ENCODE assay signal across 9 cellular contexts in genomic region chr1:3651011-3651938, GRCh38. TPM values are rescaled to one million over a fixed set of nuclear protein-coding genes. Genes with fewer than 3 reads are reported as not detected.
A peak's percentile ranks its signal among the peaks of the same experiment; 100 is the strongest.
DNase-seq lines count a peak whose midpoint lies in the region; ATAC-seq, FAIRE-seq and TF ChIP-seq lines count a peak whose summit lies in the region.
"Had no signal": no experiment of that assay in that cellular context is flagged by ENCODE, and none has a peak within 500 bp of the region (broad histone marks: within the 10 kb centered on the region; RNA-seq: fewer than 3 reads in every experiment).

No MANE protein-coding gene starts in this region.

- H3K36me3 Mint-ChIP-seq in endodermal cell (ENCODE audit: low read depth), result peaks cover 8% of the 10 kb centered on the region
- H3K36me3 Mint-ChIP-seq in progenitor cell of endocrine pancreas (ENCODE audit: insufficient read depth), result peaks cover 3% of the 10 kb centered on the region

- BruUV-seq in Panc1 (replicated peaks; lab: Mats Ljungman, UMichigan), result no TSS peak

- in situ Hi-C loops in G401 (cut with HindIII; ENCODE audit: low sequenced_read_pairs), result no loop called here
- in situ Hi-C loops in Panc1 (cut with HindIII; ENCODE audit: low pct_unique_long_range_greater_than_20kb, low sequenced_read_pairs), result no loop called here

- no peaks in the 10 kb centered on the region for H3K27me3 ChIP-seq in Panc1 (ENCODE audit: control insufficient read depth, insufficient read depth, low read length)
- peaks cover 63% of the 10 kb centered on the region for H3K27me3 ChIP-seq in endodermal cell (ENCODE audit: control insufficient read depth, insufficient read depth, low read length, poor library complexity, severe bottlenecking)

- H3K4me1 Mint-ChIP-seq in endodermal cell (peaks cover 8% of the 10 kb centered on the region), progenitor cell of endocrine pancreas (ENCODE audit: low read depth) (peaks cover 7% of the 10 kb centered on the region)

- H3K9ac ChIP-seq in endodermal cell (ENCODE audit: extremely low read depth, low read length, poor library complexity, severe bottlenecking), result no peak overlapping the region

- TF ChIP-seq CTCF in Panc1 (IDR thresholded peaks at IDR 0.05) (no peak), endodermal cell (conservative IDR thresholded peaks at IDR 0.05) (no peak), progenitor cell of endocrine pancreas (IDR thresholded peaks at IDR 0.05; ENCODE audit: unreplicated experiment) (no peak), RWPE1 (conservative IDR thresholded peaks at IDR 0.05; ENCODE audit: low read depth) (no peak)

- H3K4me1 ChIP-seq in Panc1 (ENCODE audit: control insufficient read depth, insufficient read depth, low read length) (peaks cover 11% of the 10 kb centered on the region), endodermal cell (ENCODE audit: control insufficient read depth, insufficient read depth, low read length) (peaks cover 2% of the 10 kb centered on the region)

- H3K27ac ChIP-seq in Panc1 (ENCODE audit: low read length) (no peak overlapping the region), endodermal cell (ENCODE audit: low read depth, low read length) (no peak overlapping the region), RWPE1 (no peak overlapping the region)

- CTCF ChIA-PET in Panc1 (lab: Charles Lee) (no interaction called here), RWPE1 (lab: Yijun Ruan, JAX) (no interaction called here)

- H3K9me3 Mint-ChIP-seq in endodermal cell (no peaks in the 10 kb centered on the region), progenitor cell of endocrine pancreas (ENCODE audit: low read depth) (no peaks in the 10 kb centered on the region)

- ATAC-seq in Panc1, result peak; percentile 3; the same call in 1 of the 2 replicates

- H3K4me3 Mint-ChIP-seq in endodermal cell (peak overlapping the region; percentile 55), progenitor cell of endocrine pancreas (ENCODE audit: low read depth) (peak overlapping the region; percentile 44)

- H3K9me3 ChIP-seq in Panc1 (ENCODE audit: control insufficient read depth, insufficient read depth, low read depth, low read length), result no peaks in the 10 kb centered on the region
- H3K9me3 ChIP-seq in endodermal cell (ENCODE audit: control insufficient read depth, low read length), result no peaks in the 10 kb centered on the region

- 2 to 4% methylated on average over 40 to 84 of the region's 84 CpGs for WGBS in endodermal cell (ENCODE audit: insufficient coverage in 1 of 2, insufficient read length in 1 of 2), 2 experiments

- no peak for FAIRE-seq in frontal cortex (lab: Jason Lieb, UNC)

- DNase-seq in G401 (ENCODE audit: low spot score), result peak; percentile 19
- no peak for DNase-seq in Panc1 (ENCODE audit: low read depth, low spot score)
- peak; percentile 85 for DNase-seq in endodermal cell
- no peak for DNase-seq in progenitor cell of endocrine pancreas (ENCODE audit: low spot score, unreplicated experiment)
- DNase-seq in SIG-M5 (lab: John Stamatoyannopoulos, UW), result no peak
- DNase-seq in frontal cortex (ENCODE audit: low spot score in 2 of 2), result no peak
- DNase-seq in RWPE1 (ENCODE audit: low spot score), result no peak
- no peak for DNase-seq in activated CD4-positive, alpha-beta T cell treated with anti-CD3 and anti-CD28 coated beads, Interleukin-2, amount 50 U/mL, for 1 hour
- DNase-seq: NCI-H2081 treated with DMSO at 0.1 percent for 48 hours had no signal

- POLR2A ChIA-PET in Panc1 (lab: Charles Lee), result no interaction called here
- POLR2A ChIA-PET in RWPE1 (lab: Yijun Ruan, JAX; ENCODE audit: low non-redundant PET), result interaction anchor here (0.6 to 1.1 kb wide), 2 partner anchors 32 to 1195 kb away, joined by 3 to 4 read pairs; no protein-coding TSS in a partner anchor

- intact Hi-C loops in Panc1 (cut with micrococcal nuclease; ENCODE audit: unreplicated experiment), result loop anchor here (10.0 kb wide), 1 partner anchor 74 kb away; no protein-coding TSS in a partner anchor

- H3K27ac Mint-ChIP-seq in endodermal cell (no peak overlapping the region), progenitor cell of endocrine pancreas (no peak overlapping the region)

- H3K27me3 Mint-ChIP-seq in endodermal cell (ENCODE audit: insufficient read depth) (peaks cover 58% of the 10 kb centered on the region), progenitor cell of endocrine pancreas (peaks cover 47% of the 10 kb centered on the region)

- H3K36me3 ChIP-seq in Panc1 (ENCODE audit: control insufficient read depth, insufficient read depth, low read length) (peaks cover under 1% of the 10 kb centered on the region), endodermal cell (ENCODE audit: control insufficient read depth, insufficient read depth, low read length) (peaks cover 12% of the 10 kb centered on the region)

- H3K4me3 ChIP-seq in Panc1 (ENCODE audit: low read depth in 2 of 2, low read length in 2 of 2) (no peak overlapping the region; a peak in 2 of 4 replicates), endodermal cell (ENCODE audit: low read length) (no peak overlapping the region)

RNA-seq across cellular contexts. Expression of gene TP73, which starts 1.0 kb away (rescaled TPM):
- 0.86 and 2.4 TPM in 2 replicates for total RNA-seq in G401 (2014; rRNA removed; shearing (Covaris generic))
- 4.7 TPM for total RNA-seq in Panc1 (2021; ENCODE audit: unreplicated experiment)
- polyA plus RNA-seq in Panc1 (2012; ENCODE audit: insufficient read length), result 3.2 TPM
- total RNA-seq in endodermal cell, result 1 to 10 TPM; 3.4 to 3.5 TPM
- 0.61 TPM for polyA plus RNA-seq in endodermal cell (2013, experiment 1 of 2)
- 0.33 TPM for polyA plus RNA-seq in endodermal cell (2013, experiment 2 of 2)
- 2.2 and 2.4 TPM in 2 replicates for total RNA-seq in progenitor cell of endocrine pancreas
- 0.41 TPM for total RNA-seq in frontal cortex

RNA-seq across cellular contexts. Expression of gene WRAP73, which starts 1.4 kb away (rescaled TPM):
- total RNA-seq in G401 (2014; rRNA removed; shearing (Covaris generic)), result 34.5 and 40.8 TPM in 2 replicates
- 27.1 TPM for total RNA-seq in Panc1 (2021; ENCODE audit: unreplicated experiment)
- 31.8 TPM for polyA plus RNA-seq in Panc1 (2012; ENCODE audit: insufficient read length)
- 10 to 100 TPM; 29.8 to 32.5 TPM for total RNA-seq in endodermal cell
- polyA plus RNA-seq in endodermal cell (2013, experiment 1 of 2), result 31.6 TPM
- 27.3 TPM for polyA plus RNA-seq in endodermal cell (2013, experiment 2 of 2)
- 28.1 and 29.9 TPM in 2 replicates for total RNA-seq in progenitor cell of endocrine pancreas
- total RNA-seq in frontal cortex, result 15.1 TPM

RNA-seq across cellular contexts. Expression of gene TPRG1L, which starts 26.5 kb away (rescaled TPM):
- total RNA-seq in G401 (2014; rRNA removed; shearing (Covaris generic)), result 19.2 and 21.7 TPM in 2 replicates
- 57.5 TPM for total RNA-seq in Panc1 (2021; ENCODE audit: unreplicated experiment)
- polyA plus RNA-seq in Panc1 (2012; ENCODE audit: insufficient read length), result 93.0 TPM
- total RNA-seq in endodermal cell, result 10 to 100 TPM; 50.4 to 56.4 TPM
- 30.8 TPM for polyA plus RNA-seq in endodermal cell (2013, experiment 1 of 2)
- 32.3 TPM for polyA plus RNA-seq in endodermal cell (2013, experiment 2 of 2)
- total RNA-seq in progenitor cell of endocrine pancreas, result 30.7 and 31.4 TPM in 2 replicates
- 23.6 TPM for total RNA-seq in frontal cortex

RNA-seq across cellular contexts. Expression of gene MEGF6, which starts 40.0 kb away (rescaled TPM):
- total RNA-seq in G401 (2014; rRNA removed; shearing (Covaris generic)), result 8.1 and 8.7 TPM in 2 replicates
- total RNA-seq in Panc1 (2021; ENCODE audit: unreplicated experiment) (32.6 TPM), endodermal cell (100 to 1,000 TPM in 1 of 2 donors, 10 to 100 TPM in 1; 83.0 to 103 TPM), progenitor cell of endocrine pancreas (79.2 and 83.8 TPM in 2 replicates), frontal cortex (5.3 TPM)
- 35.5 TPM for polyA plus RNA-seq in Panc1 (2012; ENCODE audit: insufficient read length)
- polyA plus RNA-seq in endodermal cell (2013, experiment 1 of 2), result 28.4 TPM
- 20.2 TPM for polyA plus RNA-seq in endodermal cell (2013, experiment 2 of 2)

Comparison
In these comparisons a context has a peak if more than half of its experiments do, and no peak if none do; other contexts are left out.
1. DNase-seq: peak in G401 (single experiment) and endodermal cell (single experiment); none in Panc1 (single experiment), progenitor cell of endocrine pancreas (single experiment), SIG-M5 (single experiment), frontal cortex (0 of 2), RWPE1 (single experiment) and activated CD4-positive, alpha-beta T cell treated with anti-CD3 and anti-CD28 coated beads, Interleukin-2, amount 50 U/mL, for 1 hour (single experiment).